In the genomic region with DNA sequence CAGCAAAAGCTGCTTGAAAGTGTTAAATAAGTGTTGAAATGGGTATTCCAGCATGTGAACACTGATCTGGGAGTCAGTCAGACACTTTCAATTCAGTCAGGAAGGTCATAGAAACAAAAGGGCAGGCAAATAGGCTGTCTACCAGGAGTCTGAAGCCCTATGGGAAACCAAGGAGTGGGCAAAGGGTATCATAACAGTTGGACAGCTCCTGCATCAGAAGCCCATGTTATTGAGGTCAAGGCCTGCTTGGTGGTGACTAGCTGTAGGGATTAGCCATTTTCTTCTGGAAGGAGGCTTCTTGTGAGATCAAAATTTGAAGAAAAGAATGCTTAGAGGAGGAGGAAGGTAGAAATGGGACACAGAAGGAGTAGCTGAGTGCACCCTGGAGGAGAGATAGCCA, we compare ENCODE assay signal across 23 cellular contexts.
DNase-seq lines count a peak whose midpoint lies in the region; ATAC-seq and TF ChIP-seq lines count a peak whose summit lies in the region.
"Had no signal": no experiment of that assay in that cellular context is flagged by ENCODE, and none has a peak within 500 bp of the region (broad histone marks: within the 10 kb centered on the region; RNA-seq: fewer than 3 reads in every experiment).

No MANE protein-coding gene starts in this region.

- H3K36me3 ChIP-seq in KOPT-K1 (ENCODE audit: insufficient read depth, low read length), result no peaks in the 10 kb centered on the region
- H3K36me3 ChIP-seq in MM.1S (replicated peaks; ENCODE audit: insufficient read depth, low read length), result no peaks in the 10 kb centered on the region
- H3K36me3 ChIP-seq: ovary, SJSA1, suprapubic skin had no signal

- no peak overlapping the region for H2AFZ ChIP-seq in MM.1S (ENCODE audit: low read length)

- no peaks in the 10 kb centered on the region for H3K27me3 Mint-ChIP-seq in activated T-cell treated with anti-CD3 and anti-CD28 coated beads, Interleukin-2, amount 50 U/mL, for 24 hours
- no peaks in the 10 kb centered on the region for H3K27me3 Mint-ChIP-seq in activated naive CD8-positive, alpha-beta T cell treated with anti-CD3 and anti-CD28 coated beads for 36 hours
- H3K27me3 Mint-ChIP-seq in natural killer cell treated with Interleukin-12 subunit alpha and Interleukin-12 subunit beta and Interleukin-15 and Interleukin-18, amount 100 ng/mL, for 72 hours, result no peaks in the 10 kb centered on the region
- H3K27me3 Mint-ChIP-seq: dendritic cell treated with granulocyte-macrophage colony-stimulating factor and Interleukin-4, amounts not matched to agents 40 ng/mL and 50 ng/mL, for 4 days had no signal

- H3K4me3 ChIP-seq in MM.1S (ENCODE audit: low read length), result no peak overlapping the region
- H3K4me3 ChIP-seq: ovary, SJSA1, skin epidermis, suprapubic skin had no signal

- no peaks in the 10 kb centered on the region for H4K20me1 ChIP-seq in MM.1S (ENCODE audit: insufficient read depth, low read length)

- H3K4me1 ChIP-seq in MM.1S (ENCODE audit: low read length), result peaks cover 72% of the 10 kb centered on the region

- H3K36me3 Mint-ChIP-seq in activated T-cell treated with anti-CD3 and anti-CD28 coated beads, Interleukin-2, amount 50 U/mL, for 24 hours (ENCODE audit: low read depth), result peaks cover 35% of the 10 kb centered on the region
- peaks cover 32% of the 10 kb centered on the region for H3K36me3 Mint-ChIP-seq in activated naive CD8-positive, alpha-beta T cell treated with anti-CD3 and anti-CD28 coated beads for 36 hours
- peaks cover 6% of the 10 kb centered on the region for H3K36me3 Mint-ChIP-seq in natural killer cell treated with Interleukin-12 subunit alpha and Interleukin-12 subunit beta and Interleukin-15 and Interleukin-18, amount 100 ng/mL, for 72 hours

- no peak for TF ChIP-seq CTCF in MM.1S (IDR thresholded peaks at IDR 0.05; ENCODE audit: low read length)

- ATAC-seq in natural killer cell treated with Interleukin-12 subunit alpha and Interleukin-12 subunit beta and Interleukin-15 and Interleukin-18, amount 100 ng/mL, for 72 hours, result no peak
- ATAC-seq in GM18858 (IDR thresholded peaks at IDR 0.05; ENCODE audit: unreplicated experiment), result no peak
- no peak for ATAC-seq in GM19397 (IDR thresholded peaks at IDR 0.05; ENCODE audit: unreplicated experiment)

- peak overlapping the region; percentile 92 for H3K27ac Mint-ChIP-seq in activated T-cell treated with anti-CD3 and anti-CD28 coated beads, Interleukin-2, amount 50 U/mL, for 24 hours
- peak overlapping the region; percentile 59 for H3K27ac Mint-ChIP-seq in activated naive CD8-positive, alpha-beta T cell treated with anti-CD3 and anti-CD28 coated beads for 36 hours
- peak overlapping the region; percentile 95 to 98 for H3K27ac Mint-ChIP-seq in natural killer cell treated with Interleukin-12 subunit alpha and Interleukin-12 subunit beta and Interleukin-15 and Interleukin-18, amount 100 ng/mL, for 72 hours
- H3K27ac Mint-ChIP-seq: dendritic cell treated with granulocyte-macrophage colony-stimulating factor and Interleukin-4, amounts not matched to agents 40 ng/mL and 50 ng/mL, for 4 days had no signal

- H3F3A ChIP-seq in MM.1S (ENCODE audit: insufficient read depth, low read length), result peaks cover 25% of the 10 kb centered on the region

- peaks cover 87% of the 10 kb centered on the region for H3K79me2 ChIP-seq in MM.1S (ENCODE audit: low read length)

- no peak overlapping the region for H3K9ac ChIP-seq in MM.1S (ENCODE audit: low read length)

- H3K9me3 ChIP-seq in KOPT-K1 (ENCODE audit: insufficient read depth, low read length, poor library complexity, severe bottlenecking), result no peaks in the 10 kb centered on the region
- H3K9me3 ChIP-seq in MM.1S (replicated peaks; ENCODE audit: insufficient read depth, low read length), result no peaks in the 10 kb centered on the region
- H3K9me3 ChIP-seq: ovary, SJSA1, suprapubic skin had no signal

- H3K9me3 Mint-ChIP-seq in activated T-cell treated with anti-CD3 and anti-CD28 coated beads, Interleukin-2, amount 50 U/mL, for 24 hours, result no peaks in the 10 kb centered on the region
- H3K9me3 Mint-ChIP-seq in activated naive CD8-positive, alpha-beta T cell treated with anti-CD3 and anti-CD28 coated beads for 36 hours, result peaks cover 12% of the 10 kb centered on the region
- H3K9me3 Mint-ChIP-seq in natural killer cell treated with Interleukin-12 subunit alpha and Interleukin-12 subunit beta and Interleukin-15 and Interleukin-18, amount 100 ng/mL, for 72 hours, result peaks cover 9% of the 10 kb centered on the region
- H3K9me3 Mint-ChIP-seq: dendritic cell treated with granulocyte-macrophage colony-stimulating factor and Interleukin-4, amounts not matched to agents 40 ng/mL and 50 ng/mL, for 4 days had no signal

- no peak overlapping the region for H3K4me2 ChIP-seq in MM.1S (ENCODE audit: low read depth, low read length)

- no peaks in the 10 kb centered on the region for H3K9me2 ChIP-seq in MM.1S (replicated peaks; ENCODE audit: insufficient read depth, low read length)

- H3K27me3 ChIP-seq in MM.1S (replicated peaks; ENCODE audit: insufficient read depth, low read length), result no peaks in the 10 kb centered on the region
- H3K27me3 ChIP-seq: ovary, SJSA1, suprapubic skin had no signal

- H3K4me3 Mint-ChIP-seq in activated T-cell treated with anti-CD3 and anti-CD28 coated beads, Interleukin-2, amount 50 U/mL, for 24 hours, result no peak overlapping the region
- no peak overlapping the region for H3K4me3 Mint-ChIP-seq in activated naive CD8-positive, alpha-beta T cell treated with anti-CD3 and anti-CD28 coated beads for 36 hours
- peak overlapping the region; percentile 57 for H3K4me3 Mint-ChIP-seq in natural killer cell treated with Interleukin-12 subunit alpha and Interleukin-12 subunit beta and Interleukin-15 and Interleukin-18, amount 100 ng/mL, for 72 hours
- H3K4me3 Mint-ChIP-seq: dendritic cell treated with granulocyte-macrophage colony-stimulating factor and Interleukin-4, amounts not matched to agents 40 ng/mL and 50 ng/mL, for 4 days had no signal

- peak overlapping the region; percentile 95 for H3K27ac ChIP-seq in KOPT-K1 (ENCODE audit: low read depth, low read length, poor library complexity, severe bottlenecking)
- H3K27ac ChIP-seq in MM.1S (ENCODE audit: low read length), result no peak overlapping the region
- H3K27ac ChIP-seq: epithelial cell of prostate, ovary, suprapubic skin had no signal

- no peak for DNase-seq in activated T-cell treated with anti-CD3 and anti-CD28 coated beads, Interleukin-2, amount 50 U/mL, for 24 hours
- no peak for DNase-seq in activated T-cell treated with anti-CD3 and anti-CD28 coated beads, Interleukin-2, amount 50 U/mL, for 48 hours
- no peak for DNase-seq in activated naive CD8-positive, alpha-beta T cell treated with anti-CD3 and anti-CD28 coated beads for 36 hours
- DNase-seq in natural killer cell treated with Interleukin-12 subunit alpha and Interleukin-12 subunit beta and Interleukin-15 and Interleukin-18, amount 100 ng/mL, for 72 hours (ENCODE audit: low spot score), result no peak
- DNase-seq in MM.1S, result no peak
- DNase-seq: activated gamma-delta T cell; COR-L47; foreskin melanocyte; GOT3; IMR-90; NCI-H1092 treated with DMSO at 0.1 percent for 48 hours; NCI-H2107; NCI-H526 treated with DMSO at 0.1 percent for 48 hours; ovary; stimulated activated CD4-positive, alpha-beta T cell treated with anti-CD3 and anti-CD28 coated beads, Interleukin-4, amount 100 ng/mL, for 24 hours had no signal

- H3K4me1 Mint-ChIP-seq in activated T-cell treated with anti-CD3 and anti-CD28 coated beads, Interleukin-2, amount 50 U/mL, for 24 hours (ENCODE audit: low read depth), result peaks cover 90% of the 10 kb centered on the region
- peaks cover 82% of the 10 kb centered on the region for H3K4me1 Mint-ChIP-seq in activated naive CD8-positive, alpha-beta T cell treated with anti-CD3 and anti-CD28 coated beads for 36 hours
- peaks cover 75 to 88% of the 10 kb centered on the region in 2 donors for H3K4me1 Mint-ChIP-seq in natural killer cell treated with Interleukin-12 subunit alpha and Interleukin-12 subunit beta and Interleukin-15 and Interleukin-18, amount 100 ng/mL, for 72 hours (ENCODE audit: low read depth in 2 of 2)
